In genomic region chr6:148064406-148065134, GRCh38 we compare ENCODE assay signal across 12 cellular contexts.
DNase-seq lines count a peak whose midpoint lies in the region; ATAC-seq, FAIRE-seq and TF ChIP-seq lines count a peak whose summit lies in the region.
"Had no signal": no experiment of that assay in that cellular context is flagged by ENCODE, and none has a peak within 500 bp of the region (broad histone marks: within the 10 kb centered on the region; RNA-seq: fewer than 3 reads in every experiment).

No MANE protein-coding gene starts in this region.

- no peak for TF ChIP-seq EP300 in gastroesophageal sphincter (IDR thresholded peaks at IDR 0.05)

- H3K27me3 ChIP-seq in SJSA1 (replicated peaks) (no peaks in the 10 kb centered on the region), gastroesophageal sphincter (no peaks in the 10 kb centered on the region)

- H3K9me3 Mint-ChIP-seq in stimulated activated effector memory CD8-positive, alpha-beta T cell treated with anti-CD3 and anti-CD28 coated beads, Interleukin-12 subunit alpha, Interleukin-12 subunit beta, amount 100 ng/mL, for 72 hours, result peaks cover 17% of the 10 kb centered on the region

- ATAC-seq in gastroesophageal sphincter (peak; percentile 28), GM18870 (IDR thresholded peaks at IDR 0.05; ENCODE audit: unreplicated experiment) (no peak)
- ATAC-seq in stimulated activated effector memory CD8-positive, alpha-beta T cell treated with anti-CD3 and anti-CD28 coated beads, Interleukin-12 subunit alpha, Interleukin-12 subunit beta, amount 100 ng/mL, for 72 hours, result no peak
- ATAC-seq: activated T-cell treated with anti-CD3 and anti-CD28 coated beads, Interleukin-2, amount 50 U/mL, for 4 hours; natural killer cell treated with Interleukin-12 subunit alpha and Interleukin-12 subunit beta and Interleukin-15 and Interleukin-18, amount 100 ng/mL, for 72 hours had no signal

- H3K36me3 ChIP-seq in SJSA1 (no peaks in the 10 kb centered on the region), gastroesophageal sphincter (no peaks in the 10 kb centered on the region)

- H3K27ac ChIP-seq in SJSA1, result peak overlapping the region; percentile 87
- H3K27ac ChIP-seq in gastroesophageal sphincter, result no peak overlapping the region

- H3K9me3 ChIP-seq in SJSA1 (replicated peaks) (peaks cover 6% of the 10 kb centered on the region), gastroesophageal sphincter (peaks cover 0 to 14% (median 0%) of the 10 kb centered on the region in 3 donors)

- no peak for TF ChIP-seq POLR2A in gastroesophageal sphincter (IDR thresholded peaks at IDR 0.05)

- H3K4me1 Mint-ChIP-seq in stimulated activated effector memory CD8-positive, alpha-beta T cell treated with anti-CD3 and anti-CD28 coated beads, Interleukin-12 subunit alpha, Interleukin-12 subunit beta, amount 100 ng/mL, for 72 hours, result no peaks in the 10 kb centered on the region

- TF ChIP-seq CTCF in gastroesophageal sphincter (IDR thresholded peaks at IDR 0.05), result no peak

- H3K4me1 ChIP-seq in SJSA1 (replicated peaks) (peaks cover 29% of the 10 kb centered on the region), gastroesophageal sphincter (no peaks in the 10 kb centered on the region)

- DNase-seq in H4 (ENCODE audit: low spot score) (peak; percentile 35), SJSA1 (ENCODE audit: low read depth in 1 of 2, low spot score in 2 of 2) (peak; percentile 95 to 98), stromal cell of bone marrow (ENCODE audit: low read depth) (peak; percentile 3), frontal cortex (ENCODE audit: low spot score in 2 of 2) (no peak)
- DNase-seq in stimulated activated effector memory CD8-positive, alpha-beta T cell treated with anti-CD3 and anti-CD28 coated beads, Interleukin-12 subunit alpha, Interleukin-12 subunit beta, amount 100 ng/mL, for 72 hours (ENCODE audit: low spot score in 2 of 2), result no peak
- DNase-seq: activated T-cell treated with anti-CD3 and anti-CD28 coated beads, Interleukin-2, amount 50 U/mL, for 4 hours; substantia nigra; SW 1271 had no signal

- H3K36me3 Mint-ChIP-seq in stimulated activated effector memory CD8-positive, alpha-beta T cell treated with anti-CD3 and anti-CD28 coated beads, Interleukin-12 subunit alpha, Interleukin-12 subunit beta, amount 100 ng/mL, for 72 hours, result no peaks in the 10 kb centered on the region
- H3K36me3 Mint-ChIP-seq: natural killer cell treated with Interleukin-12 subunit alpha and Interleukin-12 subunit beta and Interleukin-15 and Interleukin-18, amount 100 ng/mL, for 72 hours had no signal

- 76% methylated on average over 6 of the region's 12 CpGs; no CpG with 5 or more reads in 1 of the 2 donors for WGBS in gastroesophageal sphincter (ENCODE audit: low coverage in 1 of 2), 2 donors

- no peak overlapping the region for H3K27ac Mint-ChIP-seq in stimulated activated effector memory CD8-positive, alpha-beta T cell treated with anti-CD3 and anti-CD28 coated beads, Interleukin-12 subunit alpha, Interleukin-12 subunit beta, amount 100 ng/mL, for 72 hours
- H3K27ac Mint-ChIP-seq: natural killer cell treated with Interleukin-12 subunit alpha and Interleukin-12 subunit beta and Interleukin-15 and Interleukin-18, amount 100 ng/mL, for 72 hours had no signal

- H3K4me3 Mint-ChIP-seq in stimulated activated effector memory CD8-positive, alpha-beta T cell treated with anti-CD3 and anti-CD28 coated beads, Interleukin-12 subunit alpha, Interleukin-12 subunit beta, amount 100 ng/mL, for 72 hours, result no peak overlapping the region
- H3K4me3 Mint-ChIP-seq: activated T-cell treated with anti-CD3 and anti-CD28 coated beads, Interleukin-2, amount 50 U/mL, for 4 hours; natural killer cell treated with Interleukin-12 subunit alpha and Interleukin-12 subunit beta and Interleukin-15 and Interleukin-18, amount 100 ng/mL, for 72 hours had no signal

- H3K4me3 ChIP-seq in SJSA1, result peak overlapping the region; percentile 2; the same call in 1 of the 2 replicates
- H3K4me3 ChIP-seq in gastroesophageal sphincter, result no peak overlapping the region

- no peak for FAIRE-seq in frontal cortex (lab: Jason Lieb, UNC)
- FAIRE-seq: D721Med had no signal

Comparison
In these comparisons a context has a peak if more than half of its experiments do, and no peak if none do; other contexts are left out.
1. DNase-seq: peak in H4 (single experiment), SJSA1 (2 of 2) and stromal cell of bone marrow (single experiment); none in stimulated activated effector memory CD8-positive, alpha-beta T cell treated with anti-CD3 and anti-CD28 coated beads, Interleukin-12 subunit alpha, Interleukin-12 subunit beta, amount 100 ng/mL, for 72 hours (0 of 2) and frontal cortex (0 of 2).